In genomic region chr5:58455066-58455465, GRCh38 we compare ENCODE assay signal across 18 cellular contexts. TPM values are rescaled to one million over a fixed set of nuclear protein-coding genes. Genes with fewer than 3 reads are reported as not detected.
DNase-seq lines count a peak whose midpoint lies in the region; ATAC-seq and TF ChIP-seq lines count a peak whose summit lies in the region.
"Had no signal": no experiment of that assay in that cellular context is flagged by ENCODE, and none has a peak within 500 bp of the region (broad histone marks: within the 10 kb centered on the region; RNA-seq: fewer than 3 reads in every experiment).

No MANE protein-coding gene starts in this region.

- H3K4me3 ChIP-seq in esophagus squamous epithelium (peak overlapping the region in 3 of 4 donors; percentile 87 to 94 (median 92)), neuron (ENCODE audit: low read length) (peak overlapping the region; percentile 99)
- H3K4me3 ChIP-seq: HAP-1 had no signal

- H3K27me3 ChIP-seq in esophagus squamous epithelium (no peaks in the 10 kb centered on the region), neuron (ENCODE audit: insufficient read depth, low read length) (no peaks in the 10 kb centered on the region)
- H3K27me3 ChIP-seq: Peyer's patch had no signal

- CTCF ChIA-PET in RWPE1 (lab: Yijun Ruan, JAX): no interaction called here

- POLR2A ChIA-PET in RWPE1 (lab: Yijun Ruan, JAX; ENCODE audit: low non-redundant PET): no interaction called here

- intact Hi-C loops in esophagus squamous epithelium (cut with DNase I): no loop called here

- ATAC-seq in GM19324 (IDR thresholded peaks at IDR 0.05; ENCODE audit: low FRiP score, unreplicated experiment): no peak
- ATAC-seq in stimulated activated naive CD8-positive, alpha-beta T cell treated with anti-CD3 and anti-CD28 coated beads, Interleukin-15, Interleukin-2, amounts not matched to agents 100 U/mL and 50 U/mL, for 24 hours: no peak

- peaks cover 11 to 43% (median 14%) of the 10 kb centered on the region in 3 donors for H3K36me3 ChIP-seq in esophagus squamous epithelium
- H3K36me3 ChIP-seq in neuron (ENCODE audit: insufficient read depth, low read length): peaks cover 71% of the 10 kb centered on the region

- TF ChIP-seq CTCF in RWPE1 (conservative IDR thresholded peaks at IDR 0.05; ENCODE audit: low read depth): no peak
- TF ChIP-seq CTCF in esophagus squamous epithelium (IDR thresholded peaks at IDR 0.05): no peak

- in situ Hi-C loops in Caki2 (cut with HindIII; ENCODE audit: low pct_unique_long_range_greater_than_20kb, low sequenced_read_pairs): loop anchor here (25.0 kb wide), 1 partner anchor 618 kb away; no protein-coding TSS in a partner anchor

- no peak for TF ChIP-seq POLR2A in esophagus squamous epithelium (IDR thresholded peaks at IDR 0.05)

- peaks cover 10 to 69% (median 10%) of the 10 kb centered on the region in 3 donors for H3K4me1 ChIP-seq in esophagus squamous epithelium
- H3K4me1 ChIP-seq in neuron (ENCODE audit: insufficient read depth, low read length): peaks cover 40% of the 10 kb centered on the region

- no peaks in the 10 kb centered on the region for H3K9me3 ChIP-seq in esophagus squamous epithelium
- no peaks in the 10 kb centered on the region for H3K9me3 ChIP-seq in neuron (ENCODE audit: low read length)
- H3K9me3 ChIP-seq: HAP-1, Peyer's patch had no signal

- DNase-seq in Caki2 (ENCODE audit: low read depth) (peak; percentile 41), RWPE1 (ENCODE audit: low spot score) (no peak), esophagus squamous epithelium (lab: John Stamatoyannopoulos, UW) (no peak), substantia nigra (lab: John Stamatoyannopoulos, UW) (no peak)
- no peak for DNase-seq in stimulated activated CD4-positive, alpha-beta T cell treated with anti-CD3 and anti-CD28 coated beads, Interleukin-15, amount 100 ng/mL, for 24 hours
- DNase-seq in stimulated activated naive CD8-positive, alpha-beta T cell treated with anti-CD3 and anti-CD28 coated beads, Interleukin-15, Interleukin-2, amounts not matched to agents 100 U/mL and 50 U/mL, for 24 hours: no peak
- DNase-seq: activated CD4-positive, alpha-beta memory T cell treated with anti-CD3 and anti-CD28 coated beads, Interleukin-2, amount 10 ng/mL, durations not matched to agents 7 days and 5 days; cortex of kidney; NCI-H1092 treated with DMSO at 0.1 percent for 48 hours; NCI-H446 treated with DMSO at 0.1 percent for 48 hours; Peyer's patch; posterior cingulate gyrus; stimulated activated CD4-positive, alpha-beta T cell treated with anti-CD3 and anti-CD28 coated beads, Interleukin-4, amount 100 ng/mL, for 1 hour; stimulated activated naive CD4-positive, alpha-beta T cell had no signal

- H3K27ac ChIP-seq in RWPE1 (peak overlapping the region; percentile 67; the same call in 1 of the 2 replicates), esophagus squamous epithelium (peak overlapping the region in 2 of 4 donors; percentile 42 to 53), substantia nigra (ENCODE audit: low read depth, low read length, poor library complexity, severe bottlenecking) (no peak overlapping the region)
- H3K27ac ChIP-seq: C4-2B, Peyer's patch had no signal

- no peak overlapping the region for H2AFZ ChIP-seq in neuron (ENCODE audit: low read depth, low read length)

- 34 to 44% methylated on average over 4 to 5 of the region's 5 CpGs for WGBS in esophagus squamous epithelium, 2 donors

RNA-seq across cellular contexts. Expression of gene PLK2, which starts 4.8 kb away (rescaled TPM):
- total RNA-seq in Caki2 (2014; rRNA removed; shearing (Covaris generic); ENCODE audit: low replicate concordance): 701 and 705 TPM in 2 replicates
- total RNA-seq in esophagus squamous epithelium: 100 to 1,000 TPM; 117 to 227 (median 151) TPM

RNA-seq across cellular contexts. Expression of gene GAPT, which starts 36.2 kb away (rescaled TPM):
- total RNA-seq in Caki2 (2014; rRNA removed; shearing (Covaris generic); ENCODE audit: low replicate concordance): not detected in 2 replicates
- 1 to 10 TPM in 1 of 4 donors, under 1 TPM in 2, not detected in 1; 0.09 to 2.9 (median 0.18) TPM for total RNA-seq in esophagus squamous epithelium
- total RNA-seq: activated CD4-positive, alpha-beta memory T cell treated with anti-CD3 and anti-CD28 coated beads, Interleukin-2, amount 10 ng/mL, durations not matched to agents 7 days and 5 days had no signal
